In genomic region chr14:106848330-106849121, GRCh38 we compare ENCODE assay signal across 1 cellular context.
TF ChIP-seq lines count a peak whose summit lies in the region.

No MANE protein-coding gene starts in this region.

TF ChIP-seq in HepG2, 621 proteins besides CTCF, POLR2A, EP300 and RAD21 (continued from another document):
- TF ChIP-seq, protein P1, sequence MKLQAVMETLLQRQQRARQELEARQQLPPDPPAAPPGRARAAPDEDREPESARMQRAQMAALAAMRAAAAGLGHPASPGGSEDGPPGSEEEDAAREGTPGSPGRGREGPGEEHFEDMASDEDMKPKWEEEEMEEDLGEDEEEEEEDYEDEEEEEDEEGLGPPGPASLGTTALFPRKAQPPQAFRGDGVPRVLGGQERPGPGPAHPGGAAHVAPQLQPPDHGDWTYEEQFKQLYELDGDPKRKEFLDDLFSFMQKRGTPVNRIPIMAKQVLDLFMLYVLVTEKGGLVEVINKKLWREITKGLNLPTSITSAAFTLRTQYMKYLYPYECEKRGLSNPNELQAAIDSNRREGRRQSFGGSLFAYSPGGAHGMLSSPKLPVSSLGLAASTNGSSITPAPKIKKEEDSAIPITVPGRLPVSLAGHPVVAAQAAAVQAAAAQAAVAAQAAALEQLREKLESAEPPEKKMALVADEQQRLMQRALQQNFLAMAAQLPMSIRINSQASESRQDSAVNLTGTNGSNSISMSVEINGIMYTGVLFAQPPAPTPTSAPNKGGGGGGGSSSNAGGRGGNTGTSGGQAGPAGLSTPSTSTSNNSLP (IDR thresholded peaks at IDR 0.05; ENCODE audit: low read depth, low read length), result peak; percentile 57; the same call in 1 of the 2 replicates
- no peak for TF ChIP-seq WIZ (CRISPR knock-in tag; IDR thresholded peaks at IDR 0.05)
- 0 out of 2 replicates have a peak, but pooled peaks have one; percentile 31 for TF ChIP-seq FOSL2 (CRISPR knock-in tag; IDR thresholded peaks at IDR 0.05)
- TF ChIP-seq SAP130 (CRISPR knock-in tag; IDR thresholded peaks at IDR 0.05; ENCODE audit: low read depth), result peak; percentile 43
- TF ChIP-seq, protein P2, sequence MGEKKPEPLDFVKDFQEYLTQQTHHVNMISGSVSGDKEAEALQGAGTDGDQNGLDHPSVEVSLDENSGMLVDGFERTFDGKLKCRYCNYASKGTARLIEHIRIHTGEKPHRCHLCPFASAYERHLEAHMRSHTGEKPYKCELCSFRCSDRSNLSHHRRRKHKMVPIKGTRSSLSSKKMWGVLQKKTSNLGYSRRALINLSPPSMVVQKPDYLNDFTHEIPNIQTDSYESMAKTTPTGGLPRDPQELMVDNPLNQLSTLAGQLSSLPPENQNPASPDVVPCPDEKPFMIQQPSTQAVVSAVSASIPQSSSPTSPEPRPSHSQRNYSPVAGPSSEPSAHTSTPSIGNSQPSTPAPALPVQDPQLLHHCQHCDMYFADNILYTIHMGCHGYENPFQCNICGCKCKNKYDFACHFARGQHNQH (CRISPR knock-in tag; IDR thresholded peaks at IDR 0.05), result no peak
- no peak for TF ChIP-seq TCF7 (IDR thresholded peaks at IDR 0.05; ENCODE audit: low read depth)
- TF ChIP-seq MYNN (CRISPR knock-in tag; IDR thresholded peaks at IDR 0.05; ENCODE audit: low read depth), result no peak
- no peak for TF ChIP-seq ZNF274 (CRISPR knock-in tag; IDR thresholded peaks at IDR 0.05)
- no peak for TF ChIP-seq CREM (IDR thresholded peaks at IDR 0.05)
- TF ChIP-seq CREM (CRISPR knock-in tag; IDR thresholded peaks at IDR 0.05), result no peak
- TF ChIP-seq, protein P3, sequence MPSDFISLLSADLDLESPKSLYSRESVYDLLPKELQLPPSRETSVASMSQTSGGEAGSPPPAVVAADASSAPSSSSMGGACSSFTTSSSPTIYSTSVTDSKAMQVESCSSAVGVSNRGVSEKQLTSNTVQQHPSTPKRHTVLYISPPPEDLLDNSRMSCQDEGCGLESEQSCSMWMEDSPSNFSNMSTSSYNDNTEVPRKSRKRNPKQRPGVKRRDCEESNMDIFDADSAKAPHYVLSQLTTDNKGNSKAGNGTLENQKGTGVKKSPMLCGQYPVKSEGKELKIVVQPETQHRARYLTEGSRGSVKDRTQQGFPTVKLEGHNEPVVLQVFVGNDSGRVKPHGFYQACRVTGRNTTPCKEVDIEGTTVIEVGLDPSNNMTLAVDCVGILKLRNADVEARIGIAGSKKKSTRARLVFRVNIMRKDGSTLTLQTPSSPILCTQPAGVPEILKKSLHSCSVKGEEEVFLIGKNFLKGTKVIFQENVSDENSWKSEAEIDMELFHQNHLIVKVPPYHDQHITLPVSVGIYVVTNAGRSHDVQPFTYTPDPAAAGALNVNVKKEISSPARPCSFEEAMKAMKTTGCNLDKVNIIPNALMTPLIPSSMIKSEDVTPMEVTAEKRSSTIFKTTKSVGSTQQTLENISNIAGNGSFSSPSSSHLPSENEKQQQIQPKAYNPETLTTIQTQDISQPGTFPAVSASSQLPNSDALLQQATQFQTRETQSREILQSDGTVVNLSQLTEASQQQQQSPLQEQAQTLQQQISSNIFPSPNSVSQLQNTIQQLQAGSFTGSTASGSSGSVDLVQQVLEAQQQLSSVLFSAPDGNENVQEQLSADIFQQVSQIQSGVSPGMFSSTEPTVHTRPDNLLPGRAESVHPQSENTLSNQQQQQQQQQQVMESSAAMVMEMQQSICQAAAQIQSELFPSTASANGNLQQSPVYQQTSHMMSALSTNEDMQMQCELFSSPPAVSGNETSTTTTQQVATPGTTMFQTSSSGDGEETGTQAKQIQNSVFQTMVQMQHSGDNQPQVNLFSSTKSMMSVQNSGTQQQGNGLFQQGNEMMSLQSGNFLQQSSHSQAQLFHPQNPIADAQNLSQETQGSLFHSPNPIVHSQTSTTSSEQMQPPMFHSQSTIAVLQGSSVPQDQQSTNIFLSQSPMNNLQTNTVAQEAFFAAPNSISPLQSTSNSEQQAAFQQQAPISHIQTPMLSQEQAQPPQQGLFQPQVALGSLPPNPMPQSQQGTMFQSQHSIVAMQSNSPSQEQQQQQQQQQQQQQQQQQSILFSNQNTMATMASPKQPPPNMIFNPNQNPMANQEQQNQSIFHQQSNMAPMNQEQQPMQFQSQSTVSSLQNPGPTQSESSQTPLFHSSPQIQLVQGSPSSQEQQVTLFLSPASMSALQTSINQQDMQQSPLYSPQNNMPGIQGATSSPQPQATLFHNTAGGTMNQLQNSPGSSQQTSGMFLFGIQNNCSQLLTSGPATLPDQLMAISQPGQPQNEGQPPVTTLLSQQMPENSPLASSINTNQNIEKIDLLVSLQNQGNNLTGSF (CRISPR knock-in tag; IDR thresholded peaks at IDR 0.05), result no peak
- TF ChIP-seq ZNF672 (CRISPR knock-in tag; IDR thresholded peaks at IDR 0.05), result no peak
- peak; percentile 70; the same call in 1 of the 2 replicates for TF ChIP-seq TFAP4 (IDR thresholded peaks at IDR 0.05; ENCODE audit: borderline replicate concordance, low read depth)
TF ChIP-seq in HepG2: peak in this region for 5.
